In genomic region chr14:95018845-95019244, GRCh38 we compare ENCODE assay signal across 24 cellular contexts.
DNase-seq lines count a peak whose midpoint lies in the region; ATAC-seq, FAIRE-seq and TF ChIP-seq lines count a peak whose summit lies in the region.
"Had no signal": no experiment of that assay in that cellular context is flagged by ENCODE, and none has a peak within 500 bp of the region (broad histone marks: within the 10 kb centered on the region; RNA-seq: fewer than 3 reads in every experiment).

No MANE protein-coding gene starts in this region.

- TF ChIP-seq CTCF in K562 (IDR thresholded peaks at IDR 0.05 in 2 of 3, conservative IDR thresholded peaks at IDR 0.05 in 1 of 3; ENCODE audit: insufficient read depth in 2 of 3, low read depth in 1 of 3, low read length in 3 of 3) (no peak), right atrium auricular region (IDR thresholded peaks at IDR 0.05) (no peak)

- CTCF ChIA-PET in K562 (lab: Yijun Ruan, JAX; ENCODE audit: low intra/inter-chr PET ratio): no interaction called here

- peak; percentile 26 for DNase-seq in AG08395 (ENCODE audit: low spot score)
- DNase-seq in GM23248: peak; percentile 56
- DNase-seq in K562 (ENCODE audit: extremely low read depth in 1 of 4, low spot score in 3 of 4): no peak
- DNase-seq in right atrium auricular region (ENCODE audit: low spot score): peak; percentile 52
- no peak for DNase-seq in NCI-H146 treated with DMSO at 0.1 percent for 48 hours (lab: John Stamatoyannopoulos, UW; ENCODE audit: unreplicated experiment)
- DNase-seq: activated CD4-positive, alpha-beta T cell treated with anti-CD3 and anti-CD28 coated beads, Interleukin-2, amount 50 U/mL, for 1 hour; activated CD8-positive, alpha-beta memory T cell treated with anti-CD3 and anti-CD28 coated beads, Interleukin-2, amount 10 ng/mL, durations not matched to agents 7 days and 5 days; activated naive CD4-positive, alpha-beta T cell treated with anti-CD3 and anti-CD28 coated beads, Interleukin-2, amount 10 ng/mL, durations not matched to agents 7 days and 5 days; CD4-positive, alpha-beta T cell; foreskin fibroblast; KBM-7; NCI-H1436 treated with DMSO at 0.1 percent for 48 hours; NCI-H226; NCI-H748 treated with DMSO at 0.1 percent for 48 hours; ovary; retina; stimulated activated CD4-positive, alpha-beta T cell treated with anti-CD3 and anti-CD28 coated beads, Interleukin-4, amount 100 ng/mL, for 4 hours; thyroid gland had no signal

- no peak overlapping the region for H3K4me2 ChIP-seq in GM23248 (ENCODE audit: unreplicated experiment)
- H3K4me2 ChIP-seq in K562 (ENCODE audit: insufficient read depth, low read length): no peak overlapping the region

- H3F3A ChIP-seq in GM23248 (ENCODE audit: insufficient read depth): no peaks in the 10 kb centered on the region

- H3K9ac ChIP-seq in GM23248: no peak overlapping the region
- H3K9ac ChIP-seq in K562 (ENCODE audit: insufficient read depth in 1 of 2, low read depth in 2 of 2, low read length in 2 of 2): no peak overlapping the region

- no peak for ATAC-seq in K562
- no peak for ATAC-seq in HG02870 (IDR thresholded peaks at IDR 0.05; ENCODE audit: unreplicated experiment)
- ATAC-seq in GM21515 (IDR thresholded peaks at IDR 0.05; ENCODE audit: unreplicated experiment): no peak
- ATAC-seq in HG03175 (IDR thresholded peaks at IDR 0.05; ENCODE audit: unreplicated experiment): no peak
- ATAC-seq: activated CD8-positive, alpha-beta memory T cell treated with anti-CD3 and anti-CD28 coated beads, Interleukin-2, amount 10 ng/mL, durations not matched to agents 7 days and 5 days; SK-N-SH treated with all-trans-retinoic acid at 6 μM for 48 hours had no signal

- H4K20me1 ChIP-seq in GM23248 (ENCODE audit: insufficient read depth): no peaks in the 10 kb centered on the region
- no peaks in the 10 kb centered on the region for H4K20me1 ChIP-seq in K562 (replicated peaks; ENCODE audit: control insufficient read depth, insufficient read depth, low read length)

- no TSS peak for BruUV-seq in K562 (replicated peaks; lab: Mats Ljungman, UMichigan)

- POLR2A ChIA-PET in K562 (lab: Yijun Ruan, JAX): interaction anchor here (0.7 kb wide), 1 partner anchor 233 kb away, joined by 3 read pairs; no protein-coding TSS in a partner anchor

- in situ Hi-C loops in GM23248 (cut with MboI) (no loop called here), K562 (cut with MboI) (no loop called here)

- H2AFZ ChIP-seq in GM23248 (no peak overlapping the region), K562 (ENCODE audit: low read depth, low read length) (no peak overlapping the region)

- H3K9me3 ChIP-seq in GM23248 (ENCODE audit: low read depth): no peaks in the 10 kb centered on the region
- no peaks in the 10 kb centered on the region for H3K9me3 ChIP-seq in K562 (replicated peaks; ENCODE audit: control insufficient read depth, insufficient read depth, low read depth, low read length)
- peaks cover 0 to 9% of the 10 kb centered on the region in 2 donors for H3K9me3 ChIP-seq in right atrium auricular region
- H3K9me3 ChIP-seq: ovary, thyroid gland had no signal

- H3K9me2 ChIP-seq in GM23248 (ENCODE audit: insufficient read depth): no peaks in the 10 kb centered on the region

- H3K4me3 ChIP-seq in GM23248 (no peak overlapping the region), K562 (no peak overlapping the region), right atrium auricular region (no peak overlapping the region)
- H3K4me3 ChIP-seq: ovary, thyroid gland had no signal

- no peaks in the 10 kb centered on the region for H3K9me1 ChIP-seq in K562 (ENCODE audit: control insufficient read depth, insufficient read depth, low read length)

- intact Hi-C loops in K562 (cut with micrococcal nuclease): no loop called here

- H3K36me3 ChIP-seq in GM23248 (ENCODE audit: low read depth) (no peaks in the 10 kb centered on the region), K562 (ENCODE audit: control insufficient read depth, insufficient read depth, low read length) (no peaks in the 10 kb centered on the region), right atrium auricular region (no peaks in the 10 kb centered on the region)
- H3K36me3 ChIP-seq: ovary, thyroid gland had no signal

- 14% methylated on average over 3 of the region's 3 CpGs for WGBS in GM23248 (ENCODE audit: low coverage in 1 of 2, low lambda C conversion rate in 2 of 2, missing lambda C conversion rate in 2 of 2), 2 experiments
- 0% methylated on average over 2 of the region's 3 CpGs for WGBS in K562 (ENCODE audit: insufficient coverage, low coverage, missing lambda C conversion rate)

- TF ChIP-seq POLR2A in K562 (conservative IDR thresholded peaks at IDR 0.05): no peak

- H3K4me1 ChIP-seq in GM23248 (ENCODE audit: insufficient read depth) (peaks cover 3% of the 10 kb centered on the region; the same call in 1 of the 2 replicates), K562 (replicated peaks in 1 of 2; ENCODE audit: control insufficient read depth in 2 of 2, insufficient read depth in 2 of 2, low read length in 2 of 2) (no peaks in the 10 kb centered on the region), right atrium auricular region (no peaks in the 10 kb centered on the region)
- H3K4me1 ChIP-seq: thyroid gland had no signal

- no peaks in the 10 kb centered on the region for H3K27me3 ChIP-seq in GM23248 (replicated peaks; ENCODE audit: insufficient read depth)
- H3K27me3 ChIP-seq in K562 (ENCODE audit: control insufficient read depth in 2 of 2, insufficient read depth in 2 of 2, low read length in 2 of 2): no peaks in the 10 kb centered on the region
- H3K27me3 ChIP-seq in right atrium auricular region: no peaks in the 10 kb centered on the region
- H3K27me3 ChIP-seq: ovary, thyroid gland had no signal

- H3K27ac ChIP-seq in GM23248: no peak overlapping the region
- H3K27ac ChIP-seq in K562 (ENCODE audit: extremely low read depth, low read depth, low read length): no peak overlapping the region
- no peak overlapping the region for H3K27ac ChIP-seq in right atrium auricular region
- H3K27ac ChIP-seq: ovary, thyroid gland, VCaP had no signal

- no peak for TF ChIP-seq EP300 in K562 (IDR thresholded peaks at IDR 0.05; ENCODE audit: low read length)

- H3K79me2 ChIP-seq in GM23248 (ENCODE audit: insufficient read depth) (no peaks in the 10 kb centered on the region), K562 (ENCODE audit: control insufficient read depth, insufficient read depth, low read length) (no peaks in the 10 kb centered on the region)

- no peak for FAIRE-seq in K562 (lab: Jason Lieb, UNC)
- FAIRE-seq: GM19239 had no signal

- TF ChIP-seq RAD21 in K562 (CRISPR knock-in tag; conservative IDR thresholded peaks at IDR 0.05 in 1 of 2, IDR thresholded peaks at IDR 0.05 in 1 of 2): no peak

TF ChIP-seq in K562, 482 proteins besides CTCF, POLR2A, EP300 and RAD21 (continues in another document):
- TF ChIP-seq RBM22 (IDR thresholded peaks at IDR 0.05; ENCODE audit: low read depth, low read length, poor library complexity, severe bottlenecking) (no peak), CEBPG (CRISPR knock-in tag; IDR thresholded peaks at IDR 0.05) (no peak), CEBPG (tag; conservative IDR thresholded peaks at IDR 0.05 in 1 of 2, IDR thresholded peaks at IDR 0.05 in 1 of 2) (peak; percentile 57 to 83), ZNF3 (CRISPR knock-in tag; IDR thresholded peaks at IDR 0.05) (no peak), RAD51 (IDR thresholded peaks at IDR 0.05; ENCODE audit: borderline replicate concordance, low read depth) (no peak), SMAD3 (CRISPR knock-in tag; conservative IDR thresholded peaks at IDR 0.05) (no peak), ZNF12 (CRISPR knock-in tag; IDR thresholded peaks at IDR 0.05) (no peak), CUX1 (CRISPR knock-in tag; IDR thresholded peaks at IDR 0.05) (no peak), CEBPB (tag; IDR thresholded peaks at IDR 0.05) (peak; percentile 39; the same call in 1 of the 2 replicates), ZKSCAN3 (CRISPR knock-in tag; IDR thresholded peaks at IDR 0.05) (no peak)

Comparison
In these comparisons a context has a peak if more than half of its experiments do, and no peak if none do; other contexts are left out.
1. DNase-seq: peak in AG08395 (single experiment), GM23248 (single experiment) and right atrium auricular region (single experiment); none in K562 (0 of 4) and NCI-H146 treated with DMSO at 0.1 percent for 48 hours (single experiment).